Comparison of ENCODE assay signal across 9 cellular contexts in genomic region chr9:137122804-137123458, GRCh38. TPM values are rescaled to one million over a fixed set of nuclear protein-coding genes. Genes with fewer than 3 reads are reported as not detected.
"Had no signal": no experiment of that assay in that cellular context is flagged by ENCODE, and none has a peak within 500 bp of the region (broad histone marks: within the 10 kb centered on the region; RNA-seq: fewer than 3 reads in every experiment).

No MANE protein-coding gene starts in this region.

RNA-seq across cellular contexts. Expression of gene GRIN1, which starts 16.0 kb away (rescaled TPM):
- total RNA-seq: heart left ventricle; liver; naive thymus-derived CD8-positive, alpha-beta T cell; sciatic nerve had no signal
- polyA plus RNA-seq: immature natural killer cell; naive thymus-derived CD8-positive, alpha-beta T cell had no signal

RNA-seq across cellular contexts. Expression of gene LRRC26, which starts 46.9 kb away (rescaled TPM):
- total RNA-seq: activated T-cell treated with anti-CD3 and anti-CD28 coated beads, Interleukin-2, amount 50 U/mL, for 72 hours; heart left ventricle; naive thymus-derived CD8-positive, alpha-beta T cell; sciatic nerve; upper lobe of right lung had no signal
- polyA plus RNA-seq: heart left ventricle; mammary epithelial cell; naive thymus-derived CD8-positive, alpha-beta T cell; pancreas had no signal
